In the genomic region with DNA sequence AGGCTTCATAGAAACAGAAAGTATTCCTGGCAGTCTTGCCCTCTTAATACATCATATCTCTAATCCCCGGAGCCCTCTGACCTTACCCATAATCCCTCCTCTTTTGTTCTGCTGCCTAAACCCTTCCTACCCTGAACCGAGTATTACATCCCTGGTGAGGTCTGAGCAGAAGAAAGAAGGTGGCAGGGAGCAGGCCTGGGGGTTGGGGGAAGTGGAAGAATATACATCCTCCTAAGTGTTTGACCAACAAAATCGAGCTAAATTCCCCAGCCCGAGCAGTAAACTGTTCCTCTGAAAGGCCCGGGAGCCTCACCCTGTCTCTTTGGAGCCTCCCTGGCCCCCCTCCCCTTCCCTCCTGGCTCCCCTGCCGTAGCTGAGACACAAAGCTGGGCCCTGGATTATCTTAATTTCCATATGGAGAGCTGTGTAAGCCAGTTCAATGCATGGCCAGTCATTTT, we compare ENCODE assay signal across 16 cellular contexts.
"Had no signal": no experiment of that assay in that cellular context is flagged by ENCODE, and none has a peak within 500 bp of the region (broad histone marks: within the 10 kb centered on the region; RNA-seq: fewer than 3 reads in every experiment).

No MANE protein-coding gene starts in this region.

- H3K4me3 ChIP-seq: esophagus muscularis mucosa, psoas muscle had no signal

- H3K4me1 ChIP-seq: esophagus muscularis mucosa, psoas muscle had no signal

- H3K27ac ChIP-seq: esophagus muscularis mucosa, psoas muscle, VCaP had no signal

- DNase-seq: activated CD4-positive, alpha-beta T cell treated with anti-CD3 and anti-CD28 coated beads for 48 hours; activated CD8-positive, alpha-beta T cell treated with anti-CD3 and anti-CD28 coated beads for 36 hours; activated effector memory CD4-positive, alpha-beta T cell treated with anti-CD3 and anti-CD28 coated beads, Interleukin-2, amount 50 U/mL, for 16 hours; activated T-cell treated with anti-CD3 and anti-CD28 coated beads, Interleukin-2, amount 50 U/mL, for 48 hours; amniotic stem cell; caudate nucleus; hypothalamus; kidney glomerular epithelial cell; mesendoderm; psoas muscle; stimulated activated CD4-positive, alpha-beta T cell treated with anti-CD3 and anti-CD28 coated beads, Interleukin-1b, Interleukin-23, amount 100 ng/mL, for 48 hours; T-helper 1 cell; T1000 had no signal

- H3K36me3 ChIP-seq: esophagus muscularis mucosa had no signal

- ATAC-seq: activated CD8-positive, alpha-beta T cell treated with anti-CD3 and anti-CD28 coated beads for 36 hours; natural killer cell treated with Interleukin-12 subunit alpha and Interleukin-12 subunit beta and Interleukin-15 and Interleukin-18, amount 100 ng/mL, for 72 hours; psoas muscle had no signal

- H3K9me3 ChIP-seq: esophagus muscularis mucosa, psoas muscle had no signal
